1 cellular context compared by ENCODE assay signal in the genomic region with DNA sequence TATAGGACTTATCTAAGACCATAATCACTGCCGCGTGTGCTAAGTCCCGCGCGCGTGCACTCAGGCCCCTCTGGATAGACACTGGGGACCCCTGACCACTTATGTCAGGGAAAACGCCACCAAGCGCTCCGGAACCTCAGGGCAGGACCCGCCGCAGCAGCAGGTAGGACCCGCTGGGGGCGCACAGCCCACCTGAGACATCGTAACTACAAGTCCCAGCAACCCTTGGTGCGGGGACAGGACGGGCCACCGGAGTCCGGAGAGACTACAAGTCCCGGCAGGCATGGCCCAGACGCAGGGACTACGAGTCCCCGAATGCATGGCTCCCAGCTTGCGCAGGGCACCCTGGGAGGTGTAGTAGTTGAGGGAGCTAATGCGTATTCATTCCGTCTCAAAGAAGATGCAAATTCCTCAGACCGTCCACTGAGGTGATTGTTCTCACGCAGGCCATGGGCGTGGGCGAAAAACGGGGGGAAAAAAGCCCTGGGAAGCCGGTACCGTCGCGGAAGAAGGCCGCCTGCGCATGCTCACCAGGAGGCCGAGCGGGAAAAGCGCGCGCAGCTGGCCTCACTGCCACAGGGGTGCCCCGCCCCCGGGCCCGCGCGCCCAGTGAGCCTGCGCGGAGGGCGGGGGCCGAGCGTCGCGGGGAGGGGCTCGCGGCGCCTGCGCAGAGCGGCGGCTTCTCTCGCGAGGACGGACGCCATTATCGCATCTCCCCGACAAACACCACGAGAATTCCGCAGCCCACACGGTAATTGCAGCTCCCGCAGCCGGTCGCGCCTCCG.
TF ChIP-seq lines count a peak whose summit lies in the region.

A gene with protein sequence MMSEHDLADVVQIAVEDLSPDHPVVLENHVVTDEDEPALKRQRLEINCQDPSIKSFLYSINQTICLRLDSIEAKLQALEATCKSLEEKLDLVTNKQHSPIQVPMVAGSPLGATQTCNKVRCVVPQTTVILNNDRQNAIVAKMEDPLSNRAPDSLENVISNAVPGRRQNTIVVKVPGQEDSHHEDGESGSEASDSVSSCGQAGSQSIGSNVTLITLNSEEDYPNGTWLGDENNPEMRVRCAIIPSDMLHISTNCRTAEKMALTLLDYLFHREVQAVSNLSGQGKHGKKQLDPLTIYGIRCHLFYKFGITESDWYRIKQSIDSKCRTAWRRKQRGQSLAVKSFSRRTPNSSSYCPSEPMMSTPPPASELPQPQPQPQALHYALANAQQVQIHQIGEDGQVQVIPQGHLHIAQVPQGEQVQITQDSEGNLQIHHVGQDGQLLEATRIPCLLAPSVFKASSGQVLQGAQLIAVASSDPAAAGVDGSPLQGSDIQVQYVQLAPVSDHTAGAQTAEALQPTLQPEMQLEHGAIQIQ (plus strand): TSS at position 670 of the 785 bp plus-strand sequence. CDS start 23,682 bp downstream, outside the sequence.

TF ChIP-seq in GM12878, 131 proteins besides CTCF, POLR2A, EP300 and RAD21 (continued from another document):
- TF ChIP-seq ZBTB33 (IDR thresholded peaks at IDR 0.05), result no peak
- TF ChIP-seq, protein P1, sequence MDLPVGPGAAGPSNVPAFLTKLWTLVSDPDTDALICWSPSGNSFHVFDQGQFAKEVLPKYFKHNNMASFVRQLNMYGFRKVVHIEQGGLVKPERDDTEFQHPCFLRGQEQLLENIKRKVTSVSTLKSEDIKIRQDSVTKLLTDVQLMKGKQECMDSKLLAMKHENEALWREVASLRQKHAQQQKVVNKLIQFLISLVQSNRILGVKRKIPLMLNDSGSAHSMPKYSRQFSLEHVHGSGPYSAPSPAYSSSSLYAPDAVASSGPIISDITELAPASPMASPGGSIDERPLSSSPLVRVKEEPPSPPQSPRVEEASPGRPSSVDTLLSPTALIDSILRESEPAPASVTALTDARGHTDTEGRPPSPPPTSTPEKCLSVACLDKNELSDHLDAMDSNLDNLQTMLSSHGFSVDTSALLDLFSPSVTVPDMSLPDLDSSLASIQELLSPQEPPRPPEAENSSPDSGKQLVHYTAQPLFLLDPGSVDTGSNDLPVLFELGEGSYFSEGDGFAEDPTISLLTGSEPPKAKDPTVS (IDR thresholded peaks at IDR 0.05; ENCODE audit: low read depth, low read length), result peak; percentile 36; the same call in 1 of the 2 replicates
- no peak for TF ChIP-seq NR2C2 (IDR thresholded peaks at IDR 0.05; ENCODE audit: borderline replicate concordance, control insufficient read depth, insufficient read length, low read depth)
- TF ChIP-seq, protein P2, sequence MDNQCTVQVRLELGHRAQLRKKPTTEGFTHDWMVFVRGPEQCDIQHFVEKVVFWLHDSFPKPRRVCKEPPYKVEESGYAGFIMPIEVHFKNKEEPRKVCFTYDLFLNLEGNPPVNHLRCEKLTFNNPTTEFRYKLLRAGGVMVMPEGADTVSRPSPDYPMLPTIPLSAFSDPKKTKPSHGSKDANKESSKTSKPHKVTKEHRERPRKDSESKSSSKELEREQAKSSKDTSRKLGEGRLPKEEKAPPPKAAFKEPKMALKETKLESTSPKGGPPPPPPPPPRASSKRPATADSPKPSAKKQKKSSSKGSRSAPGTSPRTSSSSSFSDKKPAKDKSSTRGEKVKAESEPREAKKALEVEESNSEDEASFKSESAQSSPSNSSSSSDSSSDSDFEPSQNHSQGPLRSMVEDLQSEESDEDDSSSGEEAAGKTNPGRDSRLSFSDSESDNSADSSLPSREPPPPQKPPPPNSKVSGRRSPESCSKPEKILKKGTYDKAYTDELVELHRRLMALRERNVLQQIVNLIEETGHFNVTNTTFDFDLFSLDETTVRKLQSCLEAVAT (IDR thresholded peaks at IDR 0.05), result 0 out of 2 replicates have a peak, but pooled peaks have one; percentile 68
- TF ChIP-seq ASH2L (IDR thresholded peaks at IDR 0.05; ENCODE audit: borderline replicate concordance, low read depth), result no peak
- TF ChIP-seq RUNX3 (IDR thresholded peaks at IDR 0.05; ENCODE audit: low read length), result peak; percentile 74
- TF ChIP-seq, protein P3, sequence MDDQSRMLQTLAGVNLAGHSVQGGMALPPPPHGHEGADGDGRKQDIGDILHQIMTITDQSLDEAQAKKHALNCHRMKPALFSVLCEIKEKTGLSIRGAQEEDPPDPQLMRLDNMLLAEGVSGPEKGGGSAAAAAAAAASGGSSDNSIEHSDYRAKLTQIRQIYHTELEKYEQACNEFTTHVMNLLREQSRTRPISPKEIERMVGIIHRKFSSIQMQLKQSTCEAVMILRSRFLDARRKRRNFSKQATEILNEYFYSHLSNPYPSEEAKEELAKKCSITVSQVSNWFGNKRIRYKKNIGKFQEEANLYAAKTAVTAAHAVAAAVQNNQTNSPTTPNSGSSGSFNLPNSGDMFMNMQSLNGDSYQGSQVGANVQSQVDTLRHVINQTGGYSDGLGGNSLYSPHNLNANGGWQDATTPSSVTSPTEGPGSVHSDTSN (IDR thresholded peaks at IDR 0.05; ENCODE audit: insufficient replicate concordance, low read depth, low read length), result peak; percentile 32
- 0 out of 2 replicates have a peak, but pooled peaks have one; percentile 81 for TF ChIP-seq WRNIP1 (IDR thresholded peaks at IDR 0.05; ENCODE audit: borderline replicate concordance, low read depth, low read length)
- TF ChIP-seq ZBED1 (IDR thresholded peaks at IDR 0.05; ENCODE audit: borderline replicate concordance), result no peak
- peak; percentile 76; the same call in 1 of the 2 replicates for TF ChIP-seq ESRRA (IDR thresholded peaks at IDR 0.05; ENCODE audit: low read length)
- TF ChIP-seq SP1 (IDR thresholded peaks at IDR 0.05; ENCODE audit: low read depth, low read length), result peak; percentile 72
- peak; percentile 99 for TF ChIP-seq STAT1 (conservative IDR thresholded peaks at IDR 0.05)
- TF ChIP-seq CBX5 (IDR thresholded peaks at IDR 0.05; ENCODE audit: low read depth), result 0 out of 2 replicates have a peak, but pooled peaks have one; percentile 50
- TF ChIP-seq CREM (IDR thresholded peaks at IDR 0.05; ENCODE audit: low read depth), result peak; percentile 99
- peak; percentile 66; the same call in 1 of the 2 replicates for TF ChIP-seq SMARCA5 (IDR thresholded peaks at IDR 0.05)
- TF ChIP-seq ATF7 (IDR thresholded peaks at IDR 0.05; ENCODE audit: low read depth), result peak; percentile 68
- TF ChIP-seq CHD1 (IDR thresholded peaks at IDR 0.05; ENCODE audit: low read depth, low read length), result no peak
- TF ChIP-seq, protein P4, sequence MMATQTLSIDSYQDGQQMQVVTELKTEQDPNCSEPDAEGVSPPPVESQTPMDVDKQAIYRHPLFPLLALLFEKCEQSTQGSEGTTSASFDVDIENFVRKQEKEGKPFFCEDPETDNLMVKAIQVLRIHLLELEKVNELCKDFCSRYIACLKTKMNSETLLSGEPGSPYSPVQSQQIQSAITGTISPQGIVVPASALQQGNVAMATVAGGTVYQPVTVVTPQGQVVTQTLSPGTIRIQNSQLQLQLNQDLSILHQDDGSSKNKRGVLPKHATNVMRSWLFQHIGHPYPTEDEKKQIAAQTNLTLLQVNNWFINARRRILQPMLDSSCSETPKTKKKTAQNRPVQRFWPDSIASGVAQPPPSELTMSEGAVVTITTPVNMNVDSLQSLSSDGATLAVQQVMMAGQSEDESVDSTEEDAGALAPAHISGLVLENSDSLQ (IDR thresholded peaks at IDR 0.05), result peak; percentile 27; the same call in 1 of the 2 replicates
- no peak for TF ChIP-seq ZNF384 (IDR thresholded peaks at IDR 0.05; ENCODE audit: borderline replicate concordance, low read depth, low read length)
- no peak for TF ChIP-seq CHD4 (IDR thresholded peaks at IDR 0.05)
- peak; percentile 64 for TF ChIP-seq MEF2B (IDR thresholded peaks at IDR 0.05; ENCODE audit: partially characterized antibody, poor library complexity, severe bottlenecking)
- peak; percentile 97 for TF ChIP-seq ZBTB40 (IDR thresholded peaks at IDR 0.05; ENCODE audit: borderline replicate concordance)
- TF ChIP-seq KDM1A (IDR thresholded peaks at IDR 0.05; ENCODE audit: borderline replicate concordance), result no peak
- peak; percentile 74 for TF ChIP-seq RELA (IDR thresholded peaks at IDR 0.05; ENCODE audit: borderline replicate concordance, partially characterized antibody)
- no peak for TF ChIP-seq NFYA (IDR thresholded peaks at IDR 0.05; ENCODE audit: borderline replicate concordance, low read depth, low read length)
- TF ChIP-seq PML (IDR thresholded peaks at IDR 0.05; ENCODE audit: low read length), result 0 out of 2 replicates have a peak, but pooled peaks have one; percentile 53
- peak; percentile 75 for TF ChIP-seq IRF4 (IDR thresholded peaks at IDR 0.05; ENCODE audit: low read depth, low read length)
- TF ChIP-seq ZSCAN29 (IDR thresholded peaks at IDR 0.05), result peak; percentile 52; the same call in 1 of the 2 replicates
- no peak for TF ChIP-seq SKIL (IDR thresholded peaks at IDR 0.05; ENCODE audit: low read depth, poor library complexity, severe bottlenecking)
- TF ChIP-seq ATF3 (IDR thresholded peaks at IDR 0.05; ENCODE audit: borderline replicate concordance, extremely low read depth, low read depth, low read length), result peak; percentile 47; the same call in 1 of the 2 replicates
- 0 out of 2 replicates have a peak, but pooled peaks have one; percentile 75 for TF ChIP-seq GATAD2B (conservative IDR thresholded peaks at IDR 0.05; ENCODE audit: low read depth)
- TF ChIP-seq RBBP5 (conservative IDR thresholded peaks at IDR 0.05), result no peak
- TF ChIP-seq SIX5 (IDR thresholded peaks at IDR 0.05; ENCODE audit: low read depth, low read length, severe bottlenecking), result peak; percentile 100
- TF ChIP-seq, protein P5, sequence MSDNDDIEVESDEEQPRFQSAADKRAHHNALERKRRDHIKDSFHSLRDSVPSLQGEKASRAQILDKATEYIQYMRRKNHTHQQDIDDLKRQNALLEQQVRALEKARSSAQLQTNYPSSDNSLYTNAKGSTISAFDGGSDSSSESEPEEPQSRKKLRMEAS (IDR thresholded peaks at IDR 0.05; ENCODE audit: low read depth, low read length), result peak; percentile 31; the same call in 1 of the 2 replicates
- peak; percentile 96 for TF ChIP-seq SREBF1 (IDR thresholded peaks at IDR 0.05; ENCODE audit: low read length)
- peak; percentile 89; the same call in 1 of the 2 replicates for TF ChIP-seq RB1 (IDR thresholded peaks at IDR 0.05; ENCODE audit: borderline replicate concordance)
- TF ChIP-seq LARP7 (IDR thresholded peaks at IDR 0.05), result peak; percentile 93
- TF ChIP-seq POU2F2 (IDR thresholded peaks at IDR 0.05; ENCODE audit: borderline replicate concordance, low read depth, low read length), result peak; percentile 91
- peak; percentile 99 for TF ChIP-seq CHD2 (IDR thresholded peaks at IDR 0.05; ENCODE audit: borderline replicate concordance, low read depth, low read length)
- TF ChIP-seq STAT3 (IDR thresholded peaks at IDR 0.05; ENCODE audit: low read depth, low read length), result no peak
